16 cellular contexts compared by ENCODE assay signal in the genomic region with DNA sequence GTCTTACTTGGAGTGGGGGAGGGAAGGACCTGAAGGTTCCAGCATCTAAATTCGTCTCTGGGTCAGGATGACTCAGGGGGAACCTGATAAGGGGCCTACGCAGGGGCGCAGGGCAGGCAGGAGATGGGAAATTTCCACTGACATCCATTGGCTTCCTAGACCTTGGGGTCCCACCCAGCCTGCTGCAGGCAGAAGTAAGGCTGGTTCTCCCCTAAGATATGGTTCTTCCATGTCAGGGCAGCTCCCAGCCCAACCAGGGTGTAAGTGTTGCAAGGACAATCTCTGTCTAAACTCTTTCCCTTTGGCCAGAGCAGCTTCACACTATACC. TPM values are rescaled to one million over a fixed set of nuclear protein-coding genes. Genes with fewer than 3 reads are reported as not detected.
A peak's percentile ranks its signal among the peaks of the same experiment; 100 is the strongest.
DNase-seq lines count a peak whose midpoint lies in the region; ATAC-seq and TF ChIP-seq lines count a peak whose summit lies in the region.
"Had no signal": no experiment of that assay in that cellular context is flagged by ENCODE, and none has a peak within 500 bp of the region (broad histone marks: within the 10 kb centered on the region; RNA-seq: fewer than 3 reads in every experiment).

No MANE protein-coding gene starts in this region.

- 11 to 24% (median 21%) methylated on average over 3 of the region's 3 CpGs for WGBS in heart left ventricle, 4 donors
- WGBS in ovary, 3 donors: 8 to 17% (median 11%) methylated on average over 3 of the region's 3 CpGs

- H3K27me3 ChIP-seq in heart left ventricle (peaks cover 0 to 7% (median 0%) of the 10 kb centered on the region in 9 donors), right atrium auricular region (no peaks in the 10 kb centered on the region), ovary (no peaks in the 10 kb centered on the region), vagina (no peaks in the 10 kb centered on the region)

- H3K9me3 ChIP-seq in heart left ventricle (no peaks in the 10 kb centered on the region), right atrium auricular region (no peaks in the 10 kb centered on the region), ovary (no peaks in the 10 kb centered on the region), vagina (no peaks in the 10 kb centered on the region)
- H3K9me3 ChIP-seq: neutrophil had no signal

- intact Hi-C loops in heart left ventricle (cut with DNase I) (no loop called here), cardiac septum (cut with DNase I) (no loop called here), ovary (cut with DNase I) (loop anchor here in 2 of 4 donors (10.0 kb wide), 2 partner anchors 52 to 342 kb away; partner anchors contain the start of genes ANG (in 1 of the 2) and RNASE4 (in 1 of the 2)), vagina (cut with DNase I) (loop anchor here (5.0 kb wide), 1 partner anchor 75 kb away; the partner anchor contains the start of gene TMEM253)

- H3K27ac ChIP-seq in heart left ventricle: peak overlapping the region; percentile 55 to 100 (median 98)
- H3K27ac ChIP-seq in right atrium auricular region: peak overlapping the region; percentile 96 to 98
- peak overlapping the region; percentile 90 to 97 for H3K27ac ChIP-seq in ovary
- H3K27ac ChIP-seq in vagina: peak overlapping the region; percentile 99
- H3K27ac ChIP-seq: neutrophil, PC-9 had no signal

- TF ChIP-seq POLR2A in heart left ventricle (IDR thresholded peaks at IDR 0.05) (no peak), ovary (IDR thresholded peaks at IDR 0.05) (no peak), vagina (IDR thresholded peaks at IDR 0.05) (no peak)

- TF ChIP-seq EP300 in ovary (IDR thresholded peaks at IDR 0.05): no peak

- peak in 1 of 4 donors; percentile 39 for ATAC-seq in heart left ventricle
- no peak for ATAC-seq in GM18868 (IDR thresholded peaks at IDR 0.05; ENCODE audit: unreplicated experiment)
- no peak for ATAC-seq in GM21423 (IDR thresholded peaks at IDR 0.05; ENCODE audit: unreplicated experiment)
- ATAC-seq: activated CD8-positive, alpha-beta memory T cell treated with anti-CD3 and anti-CD28 coated beads, Interleukin-2, amount 10 ng/mL, durations not matched to agents 7 days and 5 days; stimulated activated naive B cell treated with anti-CD40 and anti-IgM and Interleukin-4, amounts not matched to agents 10 μg/mL and 1 μg/mL and 100 μg/mL, for 72 hours had no signal

- peaks cover 0 to 10% (median 3%) of the 10 kb centered on the region in 9 donors for H3K36me3 ChIP-seq in heart left ventricle
- peaks cover 2% of the 10 kb centered on the region for H3K36me3 ChIP-seq in right atrium auricular region
- H3K36me3 ChIP-seq in ovary: no peaks in the 10 kb centered on the region
- peaks cover 0 to 4% of the 10 kb centered on the region in 2 donors for H3K36me3 ChIP-seq in vagina
- H3K36me3 ChIP-seq: neutrophil had no signal

- H3K4me3 ChIP-seq in heart left ventricle (no peak overlapping the region), right atrium auricular region (no peak overlapping the region), ovary (no peak overlapping the region), vagina (no peak overlapping the region)
- H3K4me3 ChIP-seq: PC-9 had no signal

- no peak for TF ChIP-seq CTCF in heart left ventricle (IDR thresholded peaks at IDR 0.05)
- no peak for TF ChIP-seq CTCF in right atrium auricular region (IDR thresholded peaks at IDR 0.05)
- TF ChIP-seq CTCF in ovary (IDR thresholded peaks at IDR 0.05): no peak
- TF ChIP-seq CTCF in vagina (IDR thresholded peaks at IDR 0.05): no peak

- H3K4me1 ChIP-seq in heart left ventricle: peaks cover 0 to 46% (median 30%) of the 10 kb centered on the region in 12 donors
- H3K4me1 ChIP-seq in right atrium auricular region: peaks cover 0 to 38% of the 10 kb centered on the region in 2 donors
- H3K4me1 ChIP-seq in ovary (ENCODE audit: insufficient read depth): peaks cover 13% of the 10 kb centered on the region
- peaks cover 50% of the 10 kb centered on the region for H3K4me1 ChIP-seq in vagina

- DNase-seq in heart left ventricle: peak in 2 of 5 donors; percentile 38 to 71
- no peak for DNase-seq in cardiac septum (ENCODE audit: low spot score)
- peak; percentile 62 for DNase-seq in right atrium auricular region (ENCODE audit: low spot score)
- peak; percentile 51 to 74 (median 69) for DNase-seq in ovary
- peak in 1 of 2 donors; percentile 61 for DNase-seq in vagina (ENCODE audit: extremely low spot score in 2 of 2)
- no peak for DNase-seq in activated naive CD4-positive, alpha-beta T cell treated with anti-CD3 and anti-CD28 coated beads, Interleukin-2, amount 50 U/mL, for 16 hours
- DNase-seq: activated CD8-positive, alpha-beta memory T cell treated with anti-CD3 and anti-CD28 coated beads, Interleukin-2, amount 10 ng/mL, durations not matched to agents 7 days and 5 days; amniotic stem cell; DMS79 treated with DMSO at 0.1 percent for 48 hours; PC-9; stimulated activated CD4-positive, alpha-beta T cell treated with anti-CD3 and anti-CD28 coated beads, Interleukin-2, amount 100 ng/mL, for 24 hours; stimulated activated naive B cell treated with anti-CD40 and anti-IgM and Interleukin-4, amounts not matched to agents 10 μg/mL and 1 μg/mL and 100 μg/mL, for 72 hours had no signal

RNA-seq across cellular contexts. Expression of gene NDRG2, which starts 2.1 kb away (rescaled TPM):
- 100 to 1,000 TPM; 187 to 661 (median 301) TPM for total RNA-seq in heart left ventricle
- polyA plus RNA-seq in heart left ventricle: 100 to 1,000 TPM; 314 to 339 TPM
- total RNA-seq in cardiac septum: 304 TPM
- 100 to 1,000 TPM; 335 to 360 TPM for total RNA-seq in right atrium auricular region
- total RNA-seq in ovary: 100 to 1,000 TPM; 355 to 703 (median 417) TPM
- polyA plus RNA-seq in ovary: 100 to 1,000 TPM; 579 to 585 TPM
- total RNA-seq in vagina: 307 TPM

RNA-seq across cellular contexts. Expression of gene TPPP2, which starts 3.1 kb away (rescaled TPM):
- total RNA-seq in heart left ventricle (1 to 10 TPM in 3 of 9 donors, under 1 TPM in 4, not detected in 2; 0.54 to 2.8 (median 0.99) TPM), cardiac septum (0.73 TPM), right atrium auricular region (under 1 TPM in 1 of 2 donors, not detected in 1; 0.86 TPM), ovary (1 to 10 TPM in 5 of 7 donors, under 1 TPM in 1, not detected in 1; 0.72 to 2.5 (median 1.4) TPM), vagina (not detected)
- polyA plus RNA-seq in heart left ventricle (under 1 TPM; 0.65 to 0.96 TPM), ovary (1 to 10 TPM in 1 of 2 donors, under 1 TPM in 1; 0.62 to 1.1 TPM)
- total RNA-seq: A673; activated CD8-positive, alpha-beta memory T cell treated with anti-CD3 and anti-CD28 coated beads, Interleukin-2, amount 10 ng/mL, durations not matched to agents 7 days and 5 days; PC-9 had no signal

RNA-seq across cellular contexts. Expression of gene RNASE13, which starts 7.7 kb away (rescaled TPM):
- total RNA-seq in heart left ventricle: not detected
- polyA plus RNA-seq in heart left ventricle: not detected
- not detected for total RNA-seq in cardiac septum
- total RNA-seq in right atrium auricular region: not detected
- not detected for total RNA-seq in ovary
- not detected for polyA plus RNA-seq in ovary
- not detected for total RNA-seq in vagina
- total RNA-seq: A673; activated CD8-positive, alpha-beta memory T cell treated with anti-CD3 and anti-CD28 coated beads, Interleukin-2, amount 10 ng/mL, durations not matched to agents 7 days and 5 days; PC-9 had no signal

RNA-seq across cellular contexts. Expression of gene RNASE7, which starts 15.2 kb away (rescaled TPM):
- not detected for total RNA-seq in heart left ventricle
- polyA plus RNA-seq in heart left ventricle: under 1 TPM in 1 of 2 donors, not detected in 1; 0.04 TPM
- not detected for total RNA-seq in cardiac septum
- total RNA-seq in right atrium auricular region: not detected
- not detected for total RNA-seq in ovary
- polyA plus RNA-seq in ovary: not detected
- 18.2 TPM for total RNA-seq in vagina
- total RNA-seq: A673; activated CD8-positive, alpha-beta memory T cell treated with anti-CD3 and anti-CD28 coated beads, Interleukin-2, amount 10 ng/mL, durations not matched to agents 7 days and 5 days; PC-9 had no signal

RNA-seq across cellular contexts. Expression of gene SLC39A2, which starts 27.9 kb away (rescaled TPM):
- total RNA-seq in heart left ventricle (not detected), cardiac septum (not detected), right atrium auricular region (not detected), ovary (under 1 TPM in 1 of 7 donors, not detected in 6; 0.28 TPM), vagina (5.4 TPM)
- polyA plus RNA-seq in heart left ventricle (not detected), ovary (under 1 TPM in 1 of 2 donors, not detected in 1; 0.30 TPM)
- total RNA-seq: A673 had no signal

Comparison
In these comparisons a context has a peak if more than half of its experiments do, and no peak if none do; other contexts are left out.
1. DNase-seq: peak in right atrium auricular region (single experiment) and ovary (5 of 5); none in cardiac septum (single experiment) and activated naive CD4-positive, alpha-beta T cell treated with anti-CD3 and anti-CD28 coated beads, Interleukin-2, amount 50 U/mL, for 16 hours (single experiment).
2. Peak in every context shown above with its lines, with median percentiles within 50 percentile points of each other: H3K27ac ChIP-seq.